9 cellular contexts compared by ENCODE assay signal in genomic region chr6:27375613-27376079, GRCh38. TPM values are rescaled to one million over a fixed set of nuclear protein-coding genes. Genes with fewer than 3 reads are reported as not detected.
A peak's percentile ranks its signal among the peaks of the same experiment; 100 is the strongest.
DNase-seq lines count a peak whose midpoint lies in the region; ATAC-seq, FAIRE-seq and TF ChIP-seq lines count a peak whose summit lies in the region.
"Had no signal": no experiment of that assay in that cellular context is flagged by ENCODE, and none has a peak within 500 bp of the region (broad histone marks: within the 10 kb centered on the region; RNA-seq: fewer than 3 reads in every experiment).

No MANE protein-coding gene starts in this region.

- no peak overlapping the region for H3K27ac ChIP-seq in endothelial cell of umbilical vein (ENCODE audit: insufficient read depth, low read depth, low read length)
- peak overlapping the region in 1 of 2 donors; percentile 83 for H3K27ac ChIP-seq in prostate gland

- H3K4me1 ChIP-seq in endothelial cell of umbilical vein (ENCODE audit: control insufficient read depth, extremely low read depth, insufficient read depth, low read length) (no peaks in the 10 kb centered on the region), prostate gland (replicated peaks) (no peaks in the 10 kb centered on the region)

- FAIRE-seq in endothelial cell of umbilical vein (lab: Jason Lieb, UNC): no peak

- DNase-seq in EL (peak; percentile 29), NCI-H69 (lab: John Stamatoyannopoulos, UW) (peak; percentile 18), endothelial cell of umbilical vein (ENCODE audit: low read depth, low spot score) (no peak), prostate gland (ENCODE audit: low spot score) (no peak)
- DNase-seq in activated CD4-positive, CD25-positive, alpha-beta regulatory T cell (lab: John Stamatoyannopoulos, UW): no peak
- DNase-seq in NK-92 treated with Interleukin-12 subunit alpha and Interleukin-12 subunit beta, amount 100 ng/mL, for 24 hours (lab: John Stamatoyannopoulos, UW): no peak
- DNase-seq: SHP77 treated with DMSO at 0.1 percent for 48 hours had no signal

- no peaks in the 10 kb centered on the region for H4K20me1 ChIP-seq in endothelial cell of umbilical vein (replicated peaks; ENCODE audit: control insufficient read depth, extremely low read depth, insufficient read depth, low read length)

- intact Hi-C loops in endothelial cell of umbilical vein (cut with micrococcal nuclease): no loop called here
- intact Hi-C loops in prostate gland (cut with DNase I): no loop called here

- H3K4me3 ChIP-seq in endothelial cell of umbilical vein (replicated peaks in 1 of 3; ENCODE audit: insufficient read depth in 1 of 3, low read depth in 1 of 3, low read length in 3 of 3) (no peak overlapping the region), prostate gland (peak overlapping the region; percentile 49 to 59)

- ATAC-seq in GM18867 (IDR thresholded peaks at IDR 0.05; ENCODE audit: unreplicated experiment) (no peak), HG02610 (IDR thresholded peaks at IDR 0.05; ENCODE audit: unreplicated experiment) (no peak)

- TF ChIP-seq CTCF in endothelial cell of umbilical vein (IDR thresholded peaks at IDR 0.05; ENCODE audit: extremely low read depth in 1 of 2, insufficient read depth in 1 of 2, low read depth in 1 of 2, low read length in 2 of 2): no peak
- TF ChIP-seq CTCF in prostate gland (IDR thresholded peaks at IDR 0.05): no peak

- H3K79me2 ChIP-seq in endothelial cell of umbilical vein (ENCODE audit: control insufficient read depth, insufficient read depth, low read length): no peaks in the 10 kb centered on the region

- H3K27me3 ChIP-seq in endothelial cell of umbilical vein (ENCODE audit: control insufficient read depth in 2 of 2, insufficient read depth in 2 of 2, low read length in 2 of 2): peaks cover 6 to 17% of the 10 kb centered on the region in 2 experiments
- H3K27me3 ChIP-seq in prostate gland (replicated peaks; ENCODE audit: insufficient read depth): no peaks in the 10 kb centered on the region

- H3K9ac ChIP-seq in endothelial cell of umbilical vein (replicated peaks; ENCODE audit: extremely low read depth, insufficient read depth, low read length): no peak overlapping the region

- POLR2A ChIA-PET in endothelial cell of umbilical vein (lab: Charles Lee): no interaction called here

- no peak for TF ChIP-seq POLR2A in endothelial cell of umbilical vein (IDR thresholded peaks at IDR 0.05; ENCODE audit: low read depth, low read length)
- TF ChIP-seq POLR2A in prostate gland (IDR thresholded peaks at IDR 0.05): no peak

- dilution Hi-C loops in endothelial cell of umbilical vein (cut with MboI; ENCODE audit: extremely low pct_ligation_motif_present, low sequenced_read_pairs): no loop called here

- H3K36me3 ChIP-seq in endothelial cell of umbilical vein (ENCODE audit: control insufficient read depth in 2 of 2, extremely low read depth in 1 of 2, insufficient read depth in 2 of 2, low read length in 2 of 2): no peaks in the 10 kb centered on the region
- H3K36me3 ChIP-seq in prostate gland: no peaks in the 10 kb centered on the region

- peak overlapping the region; percentile 57 for H2AFZ ChIP-seq in endothelial cell of umbilical vein (ENCODE audit: low read depth, low read length)

- no peaks in the 10 kb centered on the region for H3K9me3 ChIP-seq in endothelial cell of umbilical vein (replicated peaks; ENCODE audit: control insufficient read depth, insufficient read depth, low read length)
- no peaks in the 10 kb centered on the region for H3K9me3 ChIP-seq in prostate gland

- no peaks in the 10 kb centered on the region for H3K9me1 ChIP-seq in endothelial cell of umbilical vein (replicated peaks; ENCODE audit: control insufficient read depth, extremely low read depth, insufficient read depth, low read length)

- CTCF ChIA-PET in endothelial cell of umbilical vein (lab: Charles Lee): no interaction called here

- peak overlapping the region; percentile 49 for H3K4me2 ChIP-seq in endothelial cell of umbilical vein (ENCODE audit: insufficient read depth, low read length)

- no TSS peak for BruUV-seq in endothelial cell of umbilical vein (replicated peaks; lab: Mats Ljungman, UMichigan)

- WGBS in prostate gland: 29% methylated on average over 7 of the region's 7 CpGs

TF ChIP-seq in endothelial cell of umbilical vein, 7 proteins besides CTCF, POLR2A, EP300 and RAD21:
- TF ChIP-seq GATA2 (IDR thresholded peaks at IDR 0.05; ENCODE audit: insufficient read depth, insufficient read length, low read depth, low read length) (no peak), EZH2 (IDR thresholded peaks at IDR 0.05; ENCODE audit: borderline replicate concordance, low read depth, low read length, severe bottlenecking) (no peak), MAX (IDR thresholded peaks at IDR 0.05; ENCODE audit: insufficient read depth, insufficient read length) (no peak), POLR2AphosphoS5 (IDR thresholded peaks at IDR 0.05; ENCODE audit: insufficient read depth, low read depth, low read length) (no peak)
TF ChIP-seq in endothelial cell of umbilical vein: peak in this region for 0.

RNA-seq across cellular contexts. Expression of gene ZNF391, which starts 12.9 kb away (rescaled TPM):
- total RNA-seq in endothelial cell of umbilical vein: 0.37 and 0.42 TPM in 2 replicates
- 0.13 and 0.17 TPM in 2 replicates for polyA plus RNA-seq in endothelial cell of umbilical vein
- polyA plus RNA-seq in endothelial cell of umbilical vein (2011; cell fraction: cytosol; rRNA removed): 0.25 and 0.26 TPM in 2 replicates
- polyA plus RNA-seq in endothelial cell of umbilical vein (2011; cell fraction: nucleus; rRNA removed): 0.21 and 0.22 TPM in 2 replicates
- 0.62 and 1.3 TPM in 2 replicates for polyA plus RNA-seq in endothelial cell of umbilical vein (2012)
- polyA minus RNA-seq in endothelial cell of umbilical vein: 0.15 and 0.25 TPM in 2 replicates
- polyA minus RNA-seq in endothelial cell of umbilical vein (2011; cell fraction: cytosol; rRNA and poly(A)+ RNA removed): not detected
- polyA minus RNA-seq in endothelial cell of umbilical vein (2011; cell fraction: nucleus; rRNA and poly(A)+ RNA removed): 0.10 TPM in 1 of 2 replicates, not detected in the other
- total RNA-seq in prostate gland: 1 to 10 TPM; 5.6 to 6.7 TPM

Comparison
In these comparisons a context has a peak if more than half of its experiments do, and no peak if none do; other contexts are left out.
1. DNase-seq: peak in EL (single experiment) and NCI-H69 (single experiment); none in endothelial cell of umbilical vein (single experiment), prostate gland (single experiment), activated CD4-positive, CD25-positive, alpha-beta regulatory T cell (0 of 4) and NK-92 treated with Interleukin-12 subunit alpha and Interleukin-12 subunit beta, amount 100 ng/mL, for 24 hours (single experiment).
2. H3K4me3 ChIP-seq: peak in prostate gland (2 of 2); none in endothelial cell of umbilical vein (0 of 3).